Comparison of ENCODE assay signal across 15 cellular contexts in genomic region chr7:152699101-152699500, GRCh38.
"Had no signal": no experiment of that assay in that cellular context is flagged by ENCODE, and none has a peak within 500 bp of the region (broad histone marks: within the 10 kb centered on the region; RNA-seq: fewer than 3 reads in every experiment).

No MANE protein-coding gene starts in this region.

- H3K27ac ChIP-seq: breast epithelium, esophagus squamous epithelium, neutrophil, thyroid gland had no signal

- H3K4me1 ChIP-seq: breast epithelium, esophagus squamous epithelium had no signal

- H3K27me3 ChIP-seq: breast epithelium, esophagus squamous epithelium, neutrophil, thyroid gland had no signal

- H3K9me3 Mint-ChIP-seq: memory B cell had no signal

- H3K4me1 Mint-ChIP-seq: memory B cell; stimulated activated memory B cell treated with anti-CD40 and anti-IgM and Interleukin-4, amounts not matched to agents 10 μg/mL and 1 μg/mL and 100 μg/mL, for 72 hours had no signal

- DNase-seq: activated CD4-positive, CD25-positive, alpha-beta regulatory T cell treated with anti-CD3 and anti-CD28 coated beads, Interleukin-2, amount 50 U/mL, for 72 hours; activated naive CD4-positive, alpha-beta T cell treated with Interleukin-2 at 50 U/mL for 16 hours; cerebellar nuclear complex; effector CD8-positive, alpha-beta T cell; esophagus squamous epithelium; kidney glomerular epithelial cell; left ventricle myocardium superior; naive thymus-derived CD8-positive, alpha-beta T cell; stimulated activated CD4-positive, alpha-beta T cell treated with anti-CD3 and anti-CD28 coated beads, Interleukin-2, amount 100 ng/mL, for 48 hours had no signal

- H3K4me3 Mint-ChIP-seq: activated T-helper 1 cell treated with anti-CD3 and anti-CD28 coated beads, Interleukin-12 subunit alpha, Interleukin-12 subunit beta, Interleukin-2, Interleukin-4 antibody, amounts not matched to agents 30 ng/mL and 10 ng/mL and 1 ng/mL, durations not matched to agents 14 hours and 24 hours and 36 hours; memory B cell; naive thymus-derived CD8-positive, alpha-beta T cell; stimulated activated memory B cell treated with anti-CD40 and anti-IgM and Interleukin-4, amounts not matched to agents 10 μg/mL and 1 μg/mL and 100 μg/mL, for 72 hours had no signal

- H3K36me3 ChIP-seq: breast epithelium, esophagus squamous epithelium, neutrophil, thyroid gland had no signal

- H3K4me3 ChIP-seq: breast epithelium, esophagus squamous epithelium, thyroid gland had no signal

- H3K36me3 Mint-ChIP-seq: memory B cell; naive thymus-derived CD8-positive, alpha-beta T cell; stimulated activated memory B cell treated with anti-CD40 and anti-IgM and Interleukin-4, amounts not matched to agents 10 μg/mL and 1 μg/mL and 100 μg/mL, for 72 hours had no signal

- ATAC-seq: left ventricle myocardium superior; naive thymus-derived CD8-positive, alpha-beta T cell; stimulated activated memory B cell treated with anti-CD40 and anti-IgM and Interleukin-4, amounts not matched to agents 10 μg/mL and 1 μg/mL and 100 μg/mL, for 72 hours had no signal

- H3K27ac Mint-ChIP-seq: activated T-helper 1 cell treated with anti-CD3 and anti-CD28 coated beads, Interleukin-12 subunit alpha, Interleukin-12 subunit beta, Interleukin-2, Interleukin-4 antibody, amounts not matched to agents 30 ng/mL and 10 ng/mL and 1 ng/mL, durations not matched to agents 14 hours and 24 hours and 36 hours; memory B cell; naive thymus-derived CD8-positive, alpha-beta T cell; stimulated activated memory B cell treated with anti-CD40 and anti-IgM and Interleukin-4, amounts not matched to agents 10 μg/mL and 1 μg/mL and 100 μg/mL, for 72 hours had no signal

- H3K27me3 Mint-ChIP-seq: memory B cell had no signal
